17 cellular contexts compared by ENCODE assay signal in the genomic region with DNA sequence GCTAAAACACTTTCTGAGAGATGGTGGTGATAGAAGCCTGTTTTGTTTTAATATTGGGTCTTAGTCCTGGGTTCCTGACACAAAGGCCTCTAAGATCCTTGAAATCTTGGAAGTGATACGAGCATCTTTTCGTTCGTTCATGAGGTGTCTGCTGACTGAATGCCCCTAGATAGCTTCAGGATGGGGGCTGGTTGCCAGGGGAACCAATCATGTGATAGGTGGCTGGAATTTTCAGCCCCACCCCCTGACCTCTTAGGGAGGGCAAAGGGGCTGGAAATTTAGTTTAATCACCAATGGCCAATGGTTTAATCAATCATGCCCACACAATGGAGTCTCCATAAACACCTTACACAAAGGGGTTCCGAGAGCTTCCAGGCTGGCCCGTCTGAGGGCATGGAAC. TPM values are rescaled to one million over a fixed set of nuclear protein-coding genes. Genes with fewer than 3 reads are reported as not detected.
DNase-seq lines count a peak whose midpoint lies in the region; ATAC-seq, FAIRE-seq and TF ChIP-seq lines count a peak whose summit lies in the region.
"Had no signal": no experiment of that assay in that cellular context is flagged by ENCODE, and none has a peak within 500 bp of the region (broad histone marks: within the 10 kb centered on the region; RNA-seq: fewer than 3 reads in every experiment).

No MANE protein-coding gene starts in this region.

- in situ Hi-C loops in K562 (cut with MboI) = no loop called here

- H3K4me2 ChIP-seq in K562 (ENCODE audit: insufficient read depth, low read length) = no peak overlapping the region

- H4K20me1 ChIP-seq in K562 (replicated peaks; ENCODE audit: control insufficient read depth, insufficient read depth, low read length) = no peaks in the 10 kb centered on the region; the same call in 1 of the 2 replicates

- DNase-seq in cardiac muscle cell (ENCODE audit: low read depth in 1 of 2, low spot score in 1 of 2) (no peak), left cardiac atrium (no peak), K562 (ENCODE audit: extremely low read depth in 1 of 4, low spot score in 3 of 4) (no peak), lower lobe of right lung (peak; percentile 6), spleen (peak; percentile 44), COR-L47 (lab: John Stamatoyannopoulos, UW) (no peak), NCI-H128 (lab: John Stamatoyannopoulos, UW; ENCODE audit: unreplicated experiment) (no peak)
- DNase-seq in stimulated activated CD4-positive, alpha-beta T cell treated with anti-CD3 and anti-CD28 coated beads, Interleukin-12 subunit alpha, Interleukin-12 subunit beta, amount 100 ng/mL, for 4 hours = no peak
- DNase-seq: 8988T; AML-193; C1 segment of cervical spinal cord; CD4-positive, alpha-beta T cell; DMS79 had no signal

- H3K27ac ChIP-seq in cardiac muscle cell (peak overlapping the region; percentile 66), K562 (ENCODE audit: extremely low read depth, low read depth, low read length) (no peak overlapping the region), lower lobe of right lung (no peak overlapping the region), spleen (no peak overlapping the region)
- H3K27ac ChIP-seq: HL-60 had no signal

- H3K9me3 ChIP-seq in cardiac muscle cell (ENCODE audit: low read depth) = no peaks in the 10 kb centered on the region
- H3K9me3 ChIP-seq in K562 (replicated peaks; ENCODE audit: control insufficient read depth, insufficient read depth, low read depth, low read length) = no peaks in the 10 kb centered on the region
- H3K9me3 ChIP-seq in lower lobe of right lung = no peaks in the 10 kb centered on the region
- no peaks in the 10 kb centered on the region for H3K9me3 ChIP-seq in spleen

- TF ChIP-seq CTCF in cardiac muscle cell (IDR thresholded peaks at IDR 0.05; ENCODE audit: low read depth, low read length) (no peak), K562 (IDR thresholded peaks at IDR 0.05 in 2 of 3, conservative IDR thresholded peaks at IDR 0.05 in 1 of 3; ENCODE audit: insufficient read depth in 2 of 3, low read depth in 1 of 3, low read length in 3 of 3) (no peak), lower lobe of right lung (IDR thresholded peaks at IDR 0.05) (no peak), spleen (IDR thresholded peaks at IDR 0.05 in 8 of 11, conservative IDR thresholded peaks at IDR 0.05 in 3 of 11) (no peak)

- TF ChIP-seq POLR2A in K562 (conservative IDR thresholded peaks at IDR 0.05) = no peak
- TF ChIP-seq POLR2A in spleen (IDR thresholded peaks at IDR 0.05) = no peak

- no peak overlapping the region for H2AFZ ChIP-seq in K562 (ENCODE audit: low read depth, low read length)

- TF ChIP-seq RAD21 in K562 (CRISPR knock-in tag; conservative IDR thresholded peaks at IDR 0.05 in 1 of 2, IDR thresholded peaks at IDR 0.05 in 1 of 2) = no peak

- intact Hi-C loops in left cardiac atrium (cut with DNase I) = no loop called here
- intact Hi-C loops in K562 (cut with micrococcal nuclease) = no loop called here
- intact Hi-C loops in lower lobe of right lung (cut with DNase I) = no loop called here
- intact Hi-C loops in spleen (cut with DNase I; ENCODE audit: low total_unique reads) = no loop called here

- ATAC-seq in left cardiac atrium (no peak), K562 (no peak), lower lobe of right lung (no peak)
- ATAC-seq: GM12878 had no signal

- 68% methylated on average over 5 of the region's 5 CpGs for WGBS in K562 (ENCODE audit: insufficient coverage, low coverage, missing lambda C conversion rate)
- WGBS in spleen, 5 donors = 91 to 97% (median 94%) methylated on average over 5 of the region's 5 CpGs

- CTCF ChIA-PET in K562 (lab: Yijun Ruan, JAX; ENCODE audit: low intra/inter-chr PET ratio) = no interaction called here

- no peaks in the 10 kb centered on the region for H3K36me3 ChIP-seq in cardiac muscle cell
- H3K36me3 ChIP-seq in K562 (ENCODE audit: control insufficient read depth, insufficient read depth, low read length) = peaks cover 44% of the 10 kb centered on the region
- H3K36me3 ChIP-seq in lower lobe of right lung = peaks cover 12% of the 10 kb centered on the region
- peaks cover 0 to 50% (median 7%) of the 10 kb centered on the region in 6 donors for H3K36me3 ChIP-seq in spleen

- TF ChIP-seq EP300 in K562 (IDR thresholded peaks at IDR 0.05; ENCODE audit: low read length) = no peak

- no TSS peak for BruUV-seq in K562 (replicated peaks; lab: Mats Ljungman, UMichigan)

- POLR2A ChIA-PET in K562 (lab: Yijun Ruan, JAX) = interaction anchor here (1.2 kb wide), 1 partner anchor 46 kb away, joined by 3 read pairs; no protein-coding TSS in a partner anchor

- H3K27me3 ChIP-seq in cardiac muscle cell (no peaks in the 10 kb centered on the region), K562 (ENCODE audit: control insufficient read depth in 2 of 2, insufficient read depth in 2 of 2, low read length in 2 of 2) (no peaks in the 10 kb centered on the region), lower lobe of right lung (ENCODE audit: low read depth) (no peaks in the 10 kb centered on the region), spleen (replicated peaks in 1 of 7) (no peaks in the 10 kb centered on the region)

- peaks cover 3% of the 10 kb centered on the region for H3K9me1 ChIP-seq in K562 (ENCODE audit: control insufficient read depth, insufficient read depth, low read length)

- no peak for FAIRE-seq in K562 (lab: Jason Lieb, UNC)
- FAIRE-seq: GM12878, GM19239, H54 had no signal

- H3K4me3 ChIP-seq in cardiac muscle cell = no peak overlapping the region
- H3K4me3 ChIP-seq in K562 = no peak overlapping the region
- no peak overlapping the region for H3K4me3 ChIP-seq in lower lobe of right lung
- H3K4me3 ChIP-seq in spleen = no peak overlapping the region
- H3K4me3 ChIP-seq: GM12878 had no signal

- peaks cover 83% of the 10 kb centered on the region for H3K79me2 ChIP-seq in K562 (ENCODE audit: control insufficient read depth, insufficient read depth, low read length)

- H3K4me1 ChIP-seq in cardiac muscle cell (ENCODE audit: low read depth) (peaks cover 14% of the 10 kb centered on the region), K562 (replicated peaks in 1 of 2; ENCODE audit: control insufficient read depth in 2 of 2, insufficient read depth in 2 of 2, low read length in 2 of 2) (0 out of 5 replicates have a peak, but pooled peaks cover 0 to 3% of the 10 kb centered on the region in 2 experiments), lower lobe of right lung (peaks cover 25% of the 10 kb centered on the region), spleen (peaks cover 0 to 64% (median 23%) of the 10 kb centered on the region in 6 donors)

- no peak overlapping the region for H3K9ac ChIP-seq in K562 (ENCODE audit: insufficient read depth in 1 of 2, low read depth in 2 of 2, low read length in 2 of 2)

TF ChIP-seq in K562, 482 proteins besides CTCF, POLR2A, EP300 and RAD21 (continues in another document):
- TF ChIP-seq RFX1 (IDR thresholded peaks at IDR 0.05) = peak; percentile 53

RNA-seq across cellular contexts. Expression of a gene that starts 25.9 kb away (rescaled TPM):
- total RNA-seq in cardiac muscle cell (46.9 and 54.1 TPM in 2 replicates), left cardiac atrium (10 to 100 TPM; 40.1 to 51.4 TPM), K562 (2014; rRNA removed) (15.4 and 20.0 TPM in 2 replicates), K562 (2014; rRNA removed; fragmentation: Illumina TruSeq; extraction: Trizol) (4.2 and 5.0 TPM in 2 replicates), K562 (2015; rRNA removed; fragmentation: Illumina TruSeq; extraction: Trizol) (16.1 and 16.7 TPM in 2 replicates), K562 (2021) (63.5 and 67.6 TPM in 2 replicates), lower lobe of right lung (61.9 TPM), spleen (10 to 100 TPM; 18.9 to 57.2 (median 41.3) TPM)
- polyA plus RNA-seq in cardiac muscle cell (25.7 and 31.1 TPM in 2 replicates), K562 (2011; rRNA removed) (9.4 and 16.8 TPM in 2 replicates), K562 (2014; fragmentation: Illumina TruSeq; extraction: Trizol) (20.0 and 33.6 TPM in 2 replicates), K562 (2014; fragmentation: Nextera tagmentation; extraction: Ambion mirVana) (under 1 TPM; 0.23 to 0.35 TPM), K562 (2014; rRNA removed) (25.1 and 31.8 TPM in 2 replicates), spleen (10 to 100 TPM; 10.1 to 20.6 (median 15.0) TPM)
- total RNA-seq in K562 (2011; cell fraction: chromatin; rRNA removed; ENCODE audit: low replicate concordance) = 19.8 and 49.9 TPM in 2 replicates
- total RNA-seq in K562 (2011; cell fraction: nucleolus; rRNA removed) = 31.4 and 31.6 TPM in 2 replicates
- 16.6 and 20.8 TPM in 2 replicates for total RNA-seq in K562 (2011; cell fraction: nucleoplasm; rRNA removed)
- polyA plus RNA-seq in K562 (2011; cell fraction: cytosol; rRNA removed) = 12.6 and 29.0 TPM in 2 replicates
- polyA plus RNA-seq in K562 (2011; cell fraction: nucleus; rRNA removed) = 37.6 and 84.7 TPM in 2 replicates
- polyA plus RNA-seq in K562 (2012) = 36.7 and 56.3 TPM in 2 replicates
- polyA minus RNA-seq in K562 (2011; rRNA and poly(A)+ RNA removed) = 4.5 and 7.6 TPM in 2 replicates
- polyA minus RNA-seq in K562 (2011; cell fraction: cytosol; rRNA and poly(A)+ RNA removed) = 38.5 and 38.8 TPM in 2 replicates
- 9.6 and 11.2 TPM in 2 replicates for polyA minus RNA-seq in K562 (2011; cell fraction: nucleus; rRNA and poly(A)+ RNA removed)

Comparison
In these comparisons a context has a peak if more than half of its experiments do, and no peak if none do; other contexts are left out.
1. DNase-seq: peak in lower lobe of right lung (single experiment) and spleen (single experiment); none in cardiac muscle cell (0 of 2), left cardiac atrium (single experiment), K562 (0 of 4), stimulated activated CD4-positive, alpha-beta T cell treated with anti-CD3 and anti-CD28 coated beads, Interleukin-12 subunit alpha, Interleukin-12 subunit beta, amount 100 ng/mL, for 4 hours (single experiment), COR-L47 (single experiment) and NCI-H128 (single experiment).